ENCODE assay signal across 16 cellular contexts in the genomic region with DNA sequence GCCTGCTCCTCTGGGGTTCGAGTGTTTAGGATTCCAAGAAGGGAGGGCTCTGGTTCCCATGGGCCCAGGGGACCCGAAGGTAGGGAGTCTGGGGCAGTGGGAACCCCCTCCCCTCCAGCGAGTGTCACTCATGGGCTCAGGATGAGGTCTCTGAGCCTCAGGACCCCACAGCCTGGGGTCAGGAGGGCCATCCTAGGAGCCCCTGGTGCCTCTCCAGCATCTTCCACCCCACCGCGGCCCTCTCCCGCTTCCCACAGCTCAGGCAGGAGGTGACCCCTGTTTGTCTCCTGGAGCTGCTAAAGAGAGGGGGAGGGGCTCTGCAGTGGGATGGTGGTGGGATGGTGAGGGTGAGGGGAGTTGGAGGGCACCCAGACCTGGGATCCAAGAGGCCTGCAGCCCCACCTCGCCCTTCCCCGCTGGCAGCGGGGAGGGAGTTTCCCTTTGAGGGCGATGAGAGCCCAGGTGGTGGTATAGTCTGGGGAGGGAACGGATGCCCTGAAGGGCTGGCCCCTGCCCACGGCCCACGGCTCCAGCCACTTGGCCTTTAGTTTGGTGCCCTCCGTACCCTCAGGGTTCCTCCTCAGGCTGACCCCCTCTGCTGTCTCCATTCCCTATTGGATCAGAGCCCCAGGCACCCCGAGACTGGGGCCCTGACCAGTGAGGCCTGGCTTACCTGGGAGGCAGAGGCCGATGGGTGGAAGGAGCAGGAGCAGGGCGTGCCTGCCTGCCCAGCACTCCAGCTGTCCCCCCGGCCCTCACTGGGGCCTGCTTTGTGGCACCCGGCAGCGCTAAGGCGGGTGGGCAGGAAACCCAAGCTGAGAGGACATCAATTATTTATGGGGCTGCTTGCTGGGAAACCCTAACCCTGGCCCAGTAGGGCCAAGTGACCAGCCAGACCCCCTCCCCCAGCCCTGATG. TPM values are rescaled to one million over a fixed set of nuclear protein-coding genes. Genes with fewer than 3 reads are reported as not detected.
A peak's percentile ranks its signal among the peaks of the same experiment; 100 is the strongest.
DNase-seq lines count a peak whose midpoint lies in the region; ATAC-seq and TF ChIP-seq lines count a peak whose summit lies in the region.
"Had no signal": no experiment of that assay in that cellular context is flagged by ENCODE, and none has a peak within 500 bp of the region (broad histone marks: within the 10 kb centered on the region; RNA-seq: fewer than 3 reads in every experiment).

No MANE protein-coding gene starts in this region.

- no peaks in the 10 kb centered on the region for H3K9me3 ChIP-seq in mucosa of descending colon
- H3K9me3 ChIP-seq: BLaER1 treated with 17β-estradiol and CSF1 and Interleukin-3, amounts not matched to agents 10 nM and 100 nM had no signal

- ATAC-seq in activated naive CD8-positive, alpha-beta T cell treated with anti-CD3 and anti-CD28 coated beads, Interleukin-2, amount 10 ng/mL, durations not matched to agents 7 days and 5 days (ENCODE audit: low read depth), result no peak
- no peak for ATAC-seq in activated naive CD8-positive, alpha-beta T cell treated with anti-CD3 and anti-CD28 coated beads, Interleukin-2, amount 50 U/mL, for 24 hours
- ATAC-seq in activated B cell treated with CpG ODN at 0.5 μM for 24 hours (ENCODE audit: low read depth) (peak; percentile 41), mucosa of descending colon (no peak), HG03045 (IDR thresholded peaks at IDR 0.05; ENCODE audit: unreplicated experiment) (no peak), HG03175 (IDR thresholded peaks at IDR 0.05; ENCODE audit: unreplicated experiment) (no peak)
- ATAC-seq: HCT116, K562 had no signal

- H3K9me3 Mint-ChIP-seq in activated naive CD8-positive, alpha-beta T cell treated with anti-CD3 and anti-CD28 coated beads, Interleukin-2, amount 10 ng/mL, durations not matched to agents 7 days and 5 days, result no peaks in the 10 kb centered on the region
- H3K9me3 Mint-ChIP-seq in activated naive CD8-positive, alpha-beta T cell treated with anti-CD3 and anti-CD28 coated beads, Interleukin-2, amount 50 U/mL, for 24 hours, result no peaks in the 10 kb centered on the region
- H3K9me3 Mint-ChIP-seq in activated B cell treated with CpG ODN at 0.5 μM for 24 hours, result no peaks in the 10 kb centered on the region
- H3K9me3 Mint-ChIP-seq: CD4-positive, alpha-beta T cell had no signal

- no peak overlapping the region for H3K27ac Mint-ChIP-seq in activated naive CD8-positive, alpha-beta T cell treated with anti-CD3 and anti-CD28 coated beads, Interleukin-2, amount 10 ng/mL, durations not matched to agents 7 days and 5 days
- no peak overlapping the region for H3K27ac Mint-ChIP-seq in activated naive CD8-positive, alpha-beta T cell treated with anti-CD3 and anti-CD28 coated beads, Interleukin-2, amount 50 U/mL, for 24 hours
- H3K27ac Mint-ChIP-seq in activated B cell treated with CpG ODN at 0.5 μM for 24 hours, result no peak overlapping the region
- H3K27ac Mint-ChIP-seq: CD4-positive, alpha-beta T cell had no signal

- TF ChIP-seq CTCF in activated B cell treated with CpG ODN at 0.5 μM for 24 hours (IDR thresholded peaks at IDR 0.05) (no peak), mucosa of descending colon (IDR thresholded peaks at IDR 0.05) (no peak)

- DNase-seq in activated naive CD8-positive, alpha-beta T cell treated with anti-CD3 and anti-CD28 coated beads, Interleukin-2, amount 10 ng/mL, durations not matched to agents 7 days and 5 days, result peak; percentile 28
- DNase-seq in activated naive CD8-positive, alpha-beta T cell treated with anti-CD3 and anti-CD28 coated beads, Interleukin-2, amount 50 U/mL, for 24 hours, result no peak
- no peak for DNase-seq in activated B cell treated with CpG ODN at 0.5 μM for 24 hours
- DNase-seq in mucosa of descending colon, result peak in 2 of 3 donors; percentile 19 to 23
- DNase-seq in NOMO-1 treated with DMSO at 0.1 percent for 48 hours (lab: John Stamatoyannopoulos, UW; ENCODE audit: unreplicated experiment), result no peak
- DNase-seq: Calu3; CD4-positive, alpha-beta T cell; DMS 273 treated with DMSO at 0.1 percent for 48 hours had no signal

- H3K4me1 ChIP-seq in mucosa of descending colon (ENCODE audit: low read depth), result no peaks in the 10 kb centered on the region

- H3K36me3 ChIP-seq in mucosa of descending colon (ENCODE audit: low read depth), result no peaks in the 10 kb centered on the region
- H3K36me3 ChIP-seq: BLaER1 treated with 17β-estradiol and CSF1 and Interleukin-3, amounts not matched to agents 10 nM and 100 nM had no signal

- no peak overlapping the region for H3K4me3 Mint-ChIP-seq in activated naive CD8-positive, alpha-beta T cell treated with anti-CD3 and anti-CD28 coated beads, Interleukin-2, amount 10 ng/mL, durations not matched to agents 7 days and 5 days
- no peak overlapping the region for H3K4me3 Mint-ChIP-seq in activated naive CD8-positive, alpha-beta T cell treated with anti-CD3 and anti-CD28 coated beads, Interleukin-2, amount 50 U/mL, for 24 hours
- no peak overlapping the region for H3K4me3 Mint-ChIP-seq in activated B cell treated with CpG ODN at 0.5 μM for 24 hours
- H3K4me3 Mint-ChIP-seq: CD4-positive, alpha-beta T cell had no signal

- peaks cover 3% of the 10 kb centered on the region for H3K27me3 Mint-ChIP-seq in activated naive CD8-positive, alpha-beta T cell treated with anti-CD3 and anti-CD28 coated beads, Interleukin-2, amount 10 ng/mL, durations not matched to agents 7 days and 5 days
- H3K27me3 Mint-ChIP-seq in activated naive CD8-positive, alpha-beta T cell treated with anti-CD3 and anti-CD28 coated beads, Interleukin-2, amount 50 U/mL, for 24 hours, result no peaks in the 10 kb centered on the region
- no peaks in the 10 kb centered on the region for H3K27me3 Mint-ChIP-seq in activated B cell treated with CpG ODN at 0.5 μM for 24 hours
- H3K27me3 Mint-ChIP-seq: CD4-positive, alpha-beta T cell had no signal

- CTCF ChIA-PET in activated B cell treated with CpG ODN at 0.5 μM for 24 hours (lab: Charles Lee), result no interaction called here

- H3K36me3 Mint-ChIP-seq in activated naive CD8-positive, alpha-beta T cell treated with anti-CD3 and anti-CD28 coated beads, Interleukin-2, amount 10 ng/mL, durations not matched to agents 7 days and 5 days, result no peaks in the 10 kb centered on the region
- H3K36me3 Mint-ChIP-seq in activated naive CD8-positive, alpha-beta T cell treated with anti-CD3 and anti-CD28 coated beads, Interleukin-2, amount 50 U/mL, for 24 hours (ENCODE audit: low read depth), result no peaks in the 10 kb centered on the region
- no peaks in the 10 kb centered on the region for H3K36me3 Mint-ChIP-seq in activated B cell treated with CpG ODN at 0.5 μM for 24 hours (ENCODE audit: low read depth)

- POLR2A ChIA-PET in activated naive CD8-positive, alpha-beta T cell treated with anti-CD3 and anti-CD28 coated beads, Interleukin-2, amount 10 ng/mL, durations not matched to agents 7 days and 5 days (lab: Charles Lee), result interaction anchor here (2.1 kb wide), 1 partner anchor 11 kb away, joined by 8 read pairs; no protein-coding TSS in a partner anchor
- POLR2A ChIA-PET in activated B cell treated with CpG ODN at 0.5 μM for 24 hours (lab: Charles Lee), result interaction anchor here (1.0 to 33.4 kb wide), 3 partner anchors 15 to 47 kb away, joined by 3 to 1417 read pairs (median 3); a partner anchor contains a TSS

- no peak overlapping the region for H3K4me3 ChIP-seq in mucosa of descending colon
- H3K4me3 ChIP-seq: BLaER1 treated with 17β-estradiol and CSF1 and Interleukin-3, amounts not matched to agents 10 nM and 100 nM; K562 had no signal

- peaks cover 5% of the 10 kb centered on the region for H3K4me1 Mint-ChIP-seq in activated naive CD8-positive, alpha-beta T cell treated with anti-CD3 and anti-CD28 coated beads, Interleukin-2, amount 10 ng/mL, durations not matched to agents 7 days and 5 days
- peaks cover 12% of the 10 kb centered on the region for H3K4me1 Mint-ChIP-seq in activated naive CD8-positive, alpha-beta T cell treated with anti-CD3 and anti-CD28 coated beads, Interleukin-2, amount 50 U/mL, for 24 hours
- peaks cover 51% of the 10 kb centered on the region for H3K4me1 Mint-ChIP-seq in activated B cell treated with CpG ODN at 0.5 μM for 24 hours

- intact Hi-C loops in activated B cell treated with CpG ODN at 0.5 μM for 24 hours (cut with micrococcal nuclease), result no loop called here
- intact Hi-C loops in mucosa of descending colon (cut with DNase I, micrococcal nuclease), result no loop called here

RNA-seq across cellular contexts. Expression of a gene that starts 1.1 kb away (rescaled TPM):
- 1 to 10 TPM; 2.8 to 3.0 TPM for total RNA-seq in activated naive CD8-positive, alpha-beta T cell treated with anti-CD3 and anti-CD28 coated beads, Interleukin-2, amount 10 ng/mL, durations not matched to agents 7 days and 5 days
- total RNA-seq in activated B cell treated with CpG ODN at 0.5 μM for 24 hours, result 2.1 and 3.0 TPM in 2 replicates
- 1 to 10 TPM in 2 of 3 donors, under 1 TPM in 1; 0.95 to 1.9 (median 1.2) TPM for total RNA-seq in mucosa of descending colon
- total RNA-seq: A673, H4 had no signal

RNA-seq across cellular contexts. Expression of a gene that starts 1.5 kb away (rescaled TPM):
- total RNA-seq in activated naive CD8-positive, alpha-beta T cell treated with anti-CD3 and anti-CD28 coated beads, Interleukin-2, amount 10 ng/mL, durations not matched to agents 7 days and 5 days, result not detected
- total RNA-seq in activated B cell treated with CpG ODN at 0.5 μM for 24 hours (not detected in 2 replicates), mucosa of descending colon (not detected)
- total RNA-seq: A673; Calu3; CD4-positive, alpha-beta T cell; Daoy; H4; K562 had no signal

RNA-seq across cellular contexts. Expression of a gene that starts 10.8 kb away (rescaled TPM):
- 100 to 1,000 TPM; 168 to 195 TPM for total RNA-seq in activated naive CD8-positive, alpha-beta T cell treated with anti-CD3 and anti-CD28 coated beads, Interleukin-2, amount 10 ng/mL, durations not matched to agents 7 days and 5 days
- total RNA-seq in activated B cell treated with CpG ODN at 0.5 μM for 24 hours (34.0 and 39.7 TPM in 2 replicates), mucosa of descending colon (100 to 1,000 TPM; 133 to 240 (median 184) TPM)

RNA-seq across cellular contexts. Expression of a gene that starts 15.0 kb away (rescaled TPM):
- total RNA-seq in activated naive CD8-positive, alpha-beta T cell treated with anti-CD3 and anti-CD28 coated beads, Interleukin-2, amount 10 ng/mL, durations not matched to agents 7 days and 5 days, result 10 to 100 TPM; 63.2 to 69.1 TPM
- total RNA-seq in activated B cell treated with CpG ODN at 0.5 μM for 24 hours (76.0 and 83.5 TPM in 2 replicates), mucosa of descending colon (10 to 100 TPM; 44.7 to 82.2 (median 60.9) TPM)

RNA-seq across cellular contexts. Expression of a gene that starts 16.6 kb away (rescaled TPM):
- 100 to 1,000 TPM; 351 to 371 TPM for total RNA-seq in activated naive CD8-positive, alpha-beta T cell treated with anti-CD3 and anti-CD28 coated beads, Interleukin-2, amount 10 ng/mL, durations not matched to agents 7 days and 5 days
- total RNA-seq in activated B cell treated with CpG ODN at 0.5 μM for 24 hours (328 and 347 TPM in 2 replicates), mucosa of descending colon (10 to 100 TPM in 2 of 3 donors, 1 to 10 TPM in 1; 7.2 to 13.6 (median 10.0) TPM)

Comparison
In these comparisons a context has a peak if more than half of its experiments do, and no peak if none do; other contexts are left out.
1. DNase-seq: peak in activated naive CD8-positive, alpha-beta T cell treated with anti-CD3 and anti-CD28 coated beads, Interleukin-2, amount 10 ng/mL, durations not matched to agents 7 days and 5 days (single experiment) and mucosa of descending colon (2 of 3); none in activated naive CD8-positive, alpha-beta T cell treated with anti-CD3 and anti-CD28 coated beads, Interleukin-2, amount 50 U/mL, for 24 hours (single experiment), activated B cell treated with CpG ODN at 0.5 μM for 24 hours (single experiment) and NOMO-1 treated with DMSO at 0.1 percent for 48 hours (single experiment).